Comparison of ENCODE assay signal across 2 cellular contexts in genomic region chr22:33921576-33922181, GRCh38.
A peak's percentile ranks its signal among the peaks of the same experiment; 100 is the strongest.
TF ChIP-seq lines count a peak whose summit lies in the region.

No MANE protein-coding gene starts in this region.

TF ChIP-seq in WTC11, 78 proteins besides CTCF, POLR2A, EP300 and RAD21:
- peak; percentile 48; the same call in 1 of the 2 replicates for TF ChIP-seq ZNF423 (CRISPR knock-in tag; IDR thresholded peaks at IDR 0.05)
- TF ChIP-seq FOXP1 (CRISPR knock-in tag; IDR thresholded peaks at IDR 0.05; ENCODE audit: borderline replicate concordance) = 0 out of 2 replicates have a peak, but pooled peaks have one; percentile 38
- peak; percentile 5; the same call in 1 of the 2 replicates for TF ChIP-seq ZNF281 (CRISPR knock-in tag; IDR thresholded peaks at IDR 0.05)
- TF ChIP-seq GTF2I (CRISPR knock-in tag; conservative IDR thresholded peaks at IDR 0.05) = no peak
- peak; percentile 98 for TF ChIP-seq PRDM15 (CRISPR knock-in tag; IDR thresholded peaks at IDR 0.05)
- peak; percentile 16; the same call in 1 of the 2 replicates for TF ChIP-seq USF2 (CRISPR knock-in tag; IDR thresholded peaks at IDR 0.05)
- TF ChIP-seq TP53 (CRISPR knock-in tag; IDR thresholded peaks at IDR 0.05) = 0 out of 2 replicates have a peak, but pooled peaks have one; percentile 41
- peak; percentile 17; the same call in 1 of the 2 replicates for TF ChIP-seq MAX (CRISPR knock-in tag; IDR thresholded peaks at IDR 0.05)
- TF ChIP-seq CDX4 (CRISPR knock-in tag; IDR thresholded peaks at IDR 0.05; ENCODE audit: borderline replicate concordance) = no peak
TF ChIP-seq in WTC11: peak in this region for 7.

TF ChIP-seq in endothelial cell of umbilical vein, 7 proteins besides CTCF, POLR2A, EP300 and RAD21:
- no peak for TF ChIP-seq JUN (IDR thresholded peaks at IDR 0.05; ENCODE audit: borderline replicate concordance, insufficient read depth, insufficient read length, low read depth)
- TF ChIP-seq FOS (IDR thresholded peaks at IDR 0.05; ENCODE audit: borderline replicate concordance, insufficient read depth, low read length) = no peak
- no peak for TF ChIP-seq GATA2 (IDR thresholded peaks at IDR 0.05; ENCODE audit: insufficient read depth, insufficient read length, low read depth, low read length)
- TF ChIP-seq MAX (IDR thresholded peaks at IDR 0.05; ENCODE audit: insufficient read depth, insufficient read length) = no peak
- no peak for TF ChIP-seq POLR2AphosphoS5 (IDR thresholded peaks at IDR 0.05; ENCODE audit: insufficient read depth, low read depth, low read length)
- TF ChIP-seq EZH2 (IDR thresholded peaks at IDR 0.05; ENCODE audit: borderline replicate concordance, low read depth, low read length, severe bottlenecking) = peak; percentile 76
- no peak for TF ChIP-seq MYC (IDR thresholded peaks at IDR 0.05; ENCODE audit: low read depth, low read length)
TF ChIP-seq in endothelial cell of umbilical vein: peak in this region for 1.
